In genomic region chr2:191247381-191248057, GRCh38 we compare ENCODE assay signal across 8 cellular contexts. TPM values are rescaled to one million over a fixed set of nuclear protein-coding genes. Genes with fewer than 3 reads are reported as not detected.
DNase-seq lines count a peak whose midpoint lies in the region; ATAC-seq and TF ChIP-seq lines count a peak whose summit lies in the region.

No MANE protein-coding gene starts in this region.

- ATAC-seq in GM19468 (IDR thresholded peaks at IDR 0.05; ENCODE audit: extremely low read depth, unreplicated experiment) (peak; percentile 44), GM18858 (IDR thresholded peaks at IDR 0.05; ENCODE audit: unreplicated experiment) (no peak), GM18868 (IDR thresholded peaks at IDR 0.05; ENCODE audit: unreplicated experiment) (no peak)

- H3K4me1 Mint-ChIP-seq in endodermal cell: peaks cover 57% of the 10 kb centered on the region

- H3K27ac ChIP-seq in endodermal cell (ENCODE audit: low read depth, low read length): no peak overlapping the region
- no peak overlapping the region for H3K27ac ChIP-seq in neural cell (ENCODE audit: low read length)

- H3K9me3 Mint-ChIP-seq in endodermal cell: no peaks in the 10 kb centered on the region

- peaks cover 40% of the 10 kb centered on the region for H3K4me1 ChIP-seq in endodermal cell (ENCODE audit: control insufficient read depth, insufficient read depth, low read length)

- no peak for TF ChIP-seq RAD21 in neural cell (conservative IDR thresholded peaks at IDR 0.05)

- DNase-seq in MG63 (peak; percentile 76), endodermal cell (no peak), NCI-H345 (lab: John Stamatoyannopoulos, UW) (no peak), NCI-H2171 treated with DMSO at 0.1 percent for 48 hours (lab: John Stamatoyannopoulos, UW) (no peak)

- TF ChIP-seq EP300 in neural cell (conservative IDR thresholded peaks at IDR 0.05; ENCODE audit: poor library complexity, severe bottlenecking): no peak

- H3K9me3 ChIP-seq in MG63 (no peaks in the 10 kb centered on the region; the same call in 1 of the 2 replicates), endodermal cell (ENCODE audit: control insufficient read depth, low read length) (no peaks in the 10 kb centered on the region), neural cell (ENCODE audit: low read length) (no peaks in the 10 kb centered on the region)

- H3K27me3 Mint-ChIP-seq in endodermal cell (ENCODE audit: insufficient read depth): peaks cover 1% of the 10 kb centered on the region

- H3K36me3 ChIP-seq in MG63: peaks cover 13% of the 10 kb centered on the region
- H3K36me3 ChIP-seq in endodermal cell (ENCODE audit: control insufficient read depth, insufficient read depth, low read length): peaks cover 27% of the 10 kb centered on the region
- no peaks in the 10 kb centered on the region for H3K36me3 ChIP-seq in neural cell (ENCODE audit: insufficient read depth, low read length)

- TF ChIP-seq CTCF in endodermal cell (conservative IDR thresholded peaks at IDR 0.05) (no peak), neural cell (IDR thresholded peaks at IDR 0.05; ENCODE audit: poor library complexity, severe bottlenecking) (no peak)

- H3K36me3 Mint-ChIP-seq in endodermal cell (ENCODE audit: low read depth): peaks cover 10% of the 10 kb centered on the region

- WGBS in endodermal cell (ENCODE audit: insufficient coverage in 1 of 2, insufficient read length in 1 of 2), 2 experiments: 14 to 32% methylated on average over 1 to 4 of the region's 5 CpGs

- H3K9me2 ChIP-seq in neural cell (ENCODE audit: insufficient read depth, low read length): no peaks in the 10 kb centered on the region

- peaks cover 63% of the 10 kb centered on the region for H3K79me2 ChIP-seq in neural cell (replicated peaks; ENCODE audit: insufficient read depth, low read length)

- H4K20me1 ChIP-seq in neural cell (ENCODE audit: insufficient read depth): no peaks in the 10 kb centered on the region

- no peaks in the 10 kb centered on the region for H3F3A ChIP-seq in neural cell (ENCODE audit: insufficient read depth, low read length, poor library complexity, severe bottlenecking)

- H3K27me3 ChIP-seq in MG63 (no peaks in the 10 kb centered on the region), endodermal cell (ENCODE audit: control insufficient read depth, insufficient read depth, low read length, poor library complexity, severe bottlenecking) (no peaks in the 10 kb centered on the region), neural cell (ENCODE audit: insufficient read depth, low read depth, low read length) (no peaks in the 10 kb centered on the region)

- peak overlapping the region; percentile 91 for H3K9ac ChIP-seq in endodermal cell (ENCODE audit: extremely low read depth, low read length, poor library complexity, severe bottlenecking)
- no peak overlapping the region for H3K9ac ChIP-seq in neural cell (ENCODE audit: low read length)

- H3K4me3 ChIP-seq in MG63 (peak overlapping the region; percentile 82), endodermal cell (ENCODE audit: low read length) (peak overlapping the region; percentile 97), neural cell (ENCODE audit: low read length) (peak overlapping the region; percentile 91)

- H3K4me3 Mint-ChIP-seq in endodermal cell: peak overlapping the region; percentile 86

- peak overlapping the region; percentile 22 for H3K27ac Mint-ChIP-seq in endodermal cell

- no peak overlapping the region for H2AFZ ChIP-seq in neural cell (ENCODE audit: low read depth, low read length)

- peak overlapping the region; percentile 88 for H3K4me2 ChIP-seq in neural cell (ENCODE audit: low read length)

TF ChIP-seq in neural cell, 6 proteins besides CTCF, POLR2A, EP300 and RAD21:
- TF ChIP-seq SMC3 (conservative IDR thresholded peaks at IDR 0.05; ENCODE audit: poor library complexity) (no peak), EZH2 (IDR thresholded peaks at IDR 0.05; ENCODE audit: borderline replicate concordance, insufficient read depth, low read length, poor library complexity, severe bottlenecking) (no peak), POLR2AphosphoS5 (IDR thresholded peaks at IDR 0.05) (no peak), TAF1 (IDR thresholded peaks at IDR 0.05; ENCODE audit: low read depth) (no peak), REST (IDR thresholded peaks at IDR 0.05; ENCODE audit: borderline replicate concordance) (no peak), MXI1 (conservative IDR thresholded peaks at IDR 0.05; ENCODE audit: poor library complexity, severe bottlenecking) (no peak)
TF ChIP-seq in neural cell: peak in this region for 0.

RNA-seq across cellular contexts. Expression of gene MYO1B, which starts 2.3 kb away (rescaled TPM):
- 95.6 and 123 TPM in 2 replicates for total RNA-seq in MG63 (2014; rRNA removed; shearing (Covaris generic); ENCODE audit: low replicate concordance)
- 100 to 1,000 TPM; 145 to 154 TPM for total RNA-seq in endodermal cell
- polyA plus RNA-seq in endodermal cell (2013, experiment 1 of 2): 55.7 TPM
- 56.3 TPM for polyA plus RNA-seq in endodermal cell (2013, experiment 2 of 2)
- 67.0 and 72.2 TPM in 2 replicates for polyA plus RNA-seq in neural cell
- 124 and 129 TPM in 2 replicates for polyA minus RNA-seq in neural cell
